Comparison of ENCODE assay signal across 19 cellular contexts in genomic region chr7:83793558-83793957, GRCh38.
DNase-seq lines count a peak whose midpoint lies in the region; ATAC-seq, FAIRE-seq and TF ChIP-seq lines count a peak whose summit lies in the region.
"Had no signal": no experiment of that assay in that cellular context is flagged by ENCODE, and none has a peak within 500 bp of the region (broad histone marks: within the 10 kb centered on the region; RNA-seq: fewer than 3 reads in every experiment).

No MANE protein-coding gene starts in this region.

- no peaks in the 10 kb centered on the region for H3K79me1 ChIP-seq in H1 (ENCODE audit: low read depth, low read length)

- ATAC-seq in HepG2, result no peak
- ATAC-seq in right lobe of liver, result no peak
- ATAC-seq in GM21723 (IDR thresholded peaks at IDR 0.05; ENCODE audit: unreplicated experiment), result no peak
- ATAC-seq in HG03442 (IDR thresholded peaks at IDR 0.05; ENCODE audit: unreplicated experiment), result no peak

- H3K79me2 ChIP-seq in HepG2 (ENCODE audit: insufficient read depth, low read length), result no peaks in the 10 kb centered on the region
- H3K79me2 ChIP-seq in OCI-LY3 (ENCODE audit: low read length), result no peaks in the 10 kb centered on the region
- H3K79me2 ChIP-seq in H1 (ENCODE audit: control insufficient read depth in 1 of 2, insufficient read depth in 2 of 2, low read length in 2 of 2), result no peaks in the 10 kb centered on the region

- CTCF ChIA-PET in HepG2 (lab: Yijun Ruan, JAX; ENCODE audit: low intra/inter-chr PET ratio, low total read pairs) (no interaction called here), H1 (lab: Charles Lee; ENCODE audit: partially characterized antibody) (no interaction called here)

- H2BK20ac ChIP-seq in H1 (ENCODE audit: low read length), result no peak overlapping the region

- TF ChIP-seq RAD21 in HepG2 (CRISPR knock-in tag; IDR thresholded peaks at IDR 0.05), result no peak
- no peak for TF ChIP-seq RAD21 in H1 (IDR thresholded peaks at IDR 0.05 in 1 of 2, conservative IDR thresholded peaks at IDR 0.05 in 1 of 2; ENCODE audit: low read depth in 2 of 2, low read length in 2 of 2)

- WGBS in HepG2 (ENCODE audit: low lambda C conversion rate), result 4% methylated on average over 3 of the region's 3 CpGs
- 32% methylated on average over 3 of the region's 3 CpGs for WGBS in right lobe of liver (ENCODE audit: insufficient coverage, low coverage, low lambda C conversion rate, missing lambda C conversion rate)
- WGBS in H1 (ENCODE audit: extremely low coverage in 1 of 2, insufficient coverage in 1 of 2, insufficient read length in 1 of 2, insufficient replicate concordance in 2 of 2, low coverage in 1 of 2, low lambda C conversion rate in 2 of 2, missing lambda C conversion rate in 1 of 2), 2 experiments, result 85% methylated on average over 3 of the region's 3 CpGs; no CpG with 5 or more reads in 1 of the 2 experiments

- H3K9me3 ChIP-seq in HepG2 (ENCODE audit: low read length), result no peaks in the 10 kb centered on the region
- no peaks in the 10 kb centered on the region for H3K9me3 ChIP-seq in right lobe of liver
- H3K9me3 ChIP-seq in OCI-LY3 (ENCODE audit: insufficient read depth, low read length), result no peaks in the 10 kb centered on the region
- H3K9me3 ChIP-seq in H1 (ENCODE audit: insufficient read depth in 2 of 2, low read depth in 1 of 2, low read length in 1 of 2), result no peaks in the 10 kb centered on the region
- H3K9me3 ChIP-seq: BLaER1 had no signal

- no TSS peak for BruUV-seq in HepG2 (replicated peaks; lab: Mats Ljungman, UMichigan)

- H3K36me3 ChIP-seq in HepG2 (replicated peaks in 1 of 2; ENCODE audit: control insufficient read depth in 1 of 2, insufficient read depth in 2 of 2, low read length in 2 of 2) (no peaks in the 10 kb centered on the region), right lobe of liver (no peaks in the 10 kb centered on the region), OCI-LY3 (replicated peaks; ENCODE audit: low read depth, low read length) (no peaks in the 10 kb centered on the region), H1 (ENCODE audit: control insufficient read depth in 2 of 4, insufficient read depth in 4 of 4, low read length in 3 of 4) (no peaks in the 10 kb centered on the region)
- H3K36me3 ChIP-seq: BLaER1 had no signal

- no peak overlapping the region for H2BK5ac ChIP-seq in H1 (ENCODE audit: low read depth, low read length)

- H3K4ac ChIP-seq in H1 (replicated peaks; ENCODE audit: insufficient read length, low read depth, low read length), result no peak overlapping the region

- H4K91ac ChIP-seq in H1 (replicated peaks; ENCODE audit: insufficient read length, low read length), result no peak overlapping the region

- TF ChIP-seq EP300 in HepG2 (IDR thresholded peaks at IDR 0.05; ENCODE audit: low read depth in 2 of 2, low read length in 2 of 2), result no peak
- no peak for TF ChIP-seq EP300 in HepG2 (CRISPR knock-in tag; IDR thresholded peaks at IDR 0.05; ENCODE audit: borderline replicate concordance)
- no peak for TF ChIP-seq EP300 in H1 (IDR thresholded peaks at IDR 0.05; ENCODE audit: borderline replicate concordance in 1 of 2, low read depth in 2 of 2, low read length in 2 of 2)

- H3K27ac ChIP-seq in HepG2 (ENCODE audit: extremely low read length, insufficient read depth, low read length) (no peak overlapping the region), right lobe of liver (no peak overlapping the region), OCI-LY3 (ENCODE audit: low read length) (no peak overlapping the region), H1 (ENCODE audit: low read depth, low read length) (no peak overlapping the region)
- H3K27ac ChIP-seq: 22Rv1, BLaER1, KMS-11 had no signal

- in situ Hi-C loops in HepG2 (cut with HindIII; ENCODE audit: extremely low pct_ligation_motif_present, low pct_unique_long_range_greater_than_20kb), result no loop called here

- no peak overlapping the region for H4K5ac ChIP-seq in H1 (ENCODE audit: insufficient read length, low read depth, low read length)

- no peak overlapping the region for H2BK120ac ChIP-seq in H1 (replicated peaks; ENCODE audit: low read depth, low read length)

- H3K4me3 Mint-ChIP-seq in activated CD4-positive, alpha-beta T cell treated with anti-CD3 and anti-CD28 coated beads, Interleukin-2, amount 10 ng/mL, durations not matched to agents 24 days and 14 days, result no peak overlapping the region
- H3K4me3 Mint-ChIP-seq: CD14-positive monocyte; CD4-positive, alpha-beta memory T cell; H9 had no signal

- H3K9me3 Mint-ChIP-seq in activated CD4-positive, alpha-beta T cell treated with anti-CD3 and anti-CD28 coated beads, Interleukin-2, amount 10 ng/mL, durations not matched to agents 24 days and 14 days, result no peaks in the 10 kb centered on the region
- H3K9me3 Mint-ChIP-seq: H9 had no signal

- no peak overlapping the region for H4K8ac ChIP-seq in H1 (ENCODE audit: extremely low read depth, insufficient read depth, low read length)

- no peak overlapping the region for H2AK5ac ChIP-seq in H1 (ENCODE audit: low read depth, low read length)

- H3K18ac ChIP-seq in H1 (ENCODE audit: extremely low read depth, low read length), result no peak overlapping the region

- FAIRE-seq in HepG2 (lab: Jason Lieb, UNC) (no peak), H1 (lab: Jason Lieb, UNC) (no peak)
- FAIRE-seq: GM12892, GM18507 had no signal

- no peaks in the 10 kb centered on the region for H3K27me3 Mint-ChIP-seq in activated CD4-positive, alpha-beta T cell treated with anti-CD3 and anti-CD28 coated beads, Interleukin-2, amount 10 ng/mL, durations not matched to agents 24 days and 14 days
- H3K27me3 Mint-ChIP-seq: CD4-positive, alpha-beta memory T cell had no signal

- H3K23ac ChIP-seq in H1 (ENCODE audit: insufficient read length), result no peak overlapping the region

- TF ChIP-seq POLR2A in HepG2 (IDR thresholded peaks at IDR 0.05; ENCODE audit: insufficient read depth in 1 of 2, low read depth in 2 of 2, low read length in 2 of 2) (no peak), right lobe of liver (IDR thresholded peaks at IDR 0.05) (no peak), H1 (IDR thresholded peaks at IDR 0.05; ENCODE audit: control extremely low read depth in 1 of 2, low read depth in 2 of 2, low read length in 2 of 2) (no peak)

- DNase-seq in HepG2 (ENCODE audit: low spot score) (no peak), right lobe of liver (no peak), H1 (ENCODE audit: low read depth in 1 of 2, low spot score in 2 of 2) (no peak)
- no peak for DNase-seq in activated CD4-positive, alpha-beta T cell treated with anti-CD3 and anti-CD28 coated beads, Interleukin-2, amount 10 ng/mL, durations not matched to agents 24 days and 14 days
- DNase-seq: CD4-positive, alpha-beta memory T cell; DMS153; DMS79; GDM1; GOT3; H9 had no signal

- no peak overlapping the region for H2BK12ac ChIP-seq in H1 (ENCODE audit: low read depth, low read length)

- no peak overlapping the region for H3K4me3 ChIP-seq in HepG2 (replicated peaks in 1 of 3; ENCODE audit: insufficient read depth in 1 of 3, low read depth in 2 of 3, low read length in 3 of 3)
- no peak overlapping the region for H3K4me3 ChIP-seq in right lobe of liver
- 0 out of 2 replicates have a peak overlapping the region, but pooled peaks have one; percentile 5 for H3K4me3 ChIP-seq in OCI-LY3 (ENCODE audit: low read length)
- H3K4me3 ChIP-seq in H1 (ENCODE audit: extremely low read depth in 1 of 4, insufficient read depth in 2 of 4, low read depth in 3 of 4, low read length in 4 of 4), result no peak overlapping the region
- H3K4me3 ChIP-seq: BLaER1 had no signal

- no peak for TF ChIP-seq CTCF in HepG2 (CRISPR knock-in tag; IDR thresholded peaks at IDR 0.05)
- TF ChIP-seq CTCF in right lobe of liver (IDR thresholded peaks at IDR 0.05), result no peak
- TF ChIP-seq CTCF in OCI-LY3 (IDR thresholded peaks at IDR 0.05; ENCODE audit: low read depth, low read length), result no peak
- no peak for TF ChIP-seq CTCF in H1 (IDR thresholded peaks at IDR 0.05; ENCODE audit: control extremely low read depth in 1 of 3, insufficient read depth in 1 of 3, low read depth in 1 of 3, low read length in 3 of 3)

- no peak overlapping the region for H3K27ac Mint-ChIP-seq in activated CD4-positive, alpha-beta T cell treated with anti-CD3 and anti-CD28 coated beads, Interleukin-2, amount 10 ng/mL, durations not matched to agents 24 days and 14 days
- H3K27ac Mint-ChIP-seq: CD14-positive monocyte; CD4-positive, alpha-beta memory T cell; H9 had no signal

- no peak overlapping the region for H3K9ac ChIP-seq in HepG2 (ENCODE audit: insufficient read depth, low read depth, low read length)
- H3K9ac ChIP-seq in OCI-LY3 (ENCODE audit: low read length), result no peak overlapping the region
- no peak overlapping the region for H3K9ac ChIP-seq in H1 (replicated peaks in 1 of 4; ENCODE audit: extremely low read depth in 1 of 4, low read depth in 3 of 4, low read length in 3 of 4)
- H3K9ac ChIP-seq: BLaER1, KMS-11 had no signal

- H3K4me2 ChIP-seq in HepG2 (ENCODE audit: low read depth, low read length), result no peak overlapping the region
- peak overlapping the region; percentile 37 for H3K4me2 ChIP-seq in OCI-LY3 (ENCODE audit: low read length)
- no peak overlapping the region for H3K4me2 ChIP-seq in H1 (ENCODE audit: insufficient read depth in 1 of 2, low read depth in 2 of 2, low read length in 2 of 2)
- H3K4me2 ChIP-seq: BLaER1, KMS-11 had no signal

- no peaks in the 10 kb centered on the region for H3K23me2 ChIP-seq in H1 (ENCODE audit: low read depth, low read length)

- no peak overlapping the region for H2BK15ac ChIP-seq in H1 (ENCODE audit: low read length)

- H3K27me3 ChIP-seq in HepG2 (ENCODE audit: control insufficient read depth in 1 of 2, insufficient read depth in 2 of 2, low read length in 2 of 2) (no peaks in the 10 kb centered on the region), right lobe of liver (no peaks in the 10 kb centered on the region), OCI-LY3 (ENCODE audit: low read depth, low read length) (no peaks in the 10 kb centered on the region), H1 (replicated peaks in 1 of 4; ENCODE audit: control insufficient read depth in 3 of 4, extremely low read depth in 1 of 4, insufficient read depth in 3 of 4, low read length in 3 of 4) (no peaks in the 10 kb centered on the region)
- H3K27me3 ChIP-seq: BLaER1 had no signal

- H4K20me1 ChIP-seq in HepG2 (ENCODE audit: insufficient read depth, low read length), result no peaks in the 10 kb centered on the region
- no peaks in the 10 kb centered on the region for H4K20me1 ChIP-seq in OCI-LY3 (ENCODE audit: insufficient read depth, low read length)
- no peaks in the 10 kb centered on the region for H4K20me1 ChIP-seq in H1 (replicated peaks in 1 of 2; ENCODE audit: control insufficient read depth in 1 of 2, insufficient read depth in 2 of 2, low read length in 2 of 2)
- H4K20me1 ChIP-seq: BLaER1 had no signal

- no peaks in the 10 kb centered on the region for H3K4me1 Mint-ChIP-seq in activated CD4-positive, alpha-beta T cell treated with anti-CD3 and anti-CD28 coated beads, Interleukin-2, amount 10 ng/mL, durations not matched to agents 24 days and 14 days
- H3K4me1 Mint-ChIP-seq: CD14-positive monocyte; CD4-positive, alpha-beta memory T cell; H9 had no signal

- H3K14ac ChIP-seq in H1 (ENCODE audit: insufficient read length), result no peak overlapping the region

- POLR2A ChIA-PET in HepG2 (lab: Yijun Ruan, JAX) (no interaction called here), H1 (lab: Charles Lee; ENCODE audit: partially characterized antibody) (no interaction called here)

- H3K4me1 ChIP-seq in HepG2 (ENCODE audit: insufficient read depth, low read length) (no peaks in the 10 kb centered on the region), right lobe of liver (no peaks in the 10 kb centered on the region), OCI-LY3 (ENCODE audit: low read length) (peaks cover 57% of the 10 kb centered on the region), H1 (replicated peaks in 1 of 4; ENCODE audit: control insufficient read depth in 3 of 4, insufficient read depth in 4 of 4, low read length in 3 of 4) (no peaks in the 10 kb centered on the region)
- H3K4me1 ChIP-seq: BLaER1 had no signal

- H2AFZ ChIP-seq in HepG2 (ENCODE audit: low read length) (no peak overlapping the region), OCI-LY3 (ENCODE audit: low read depth, low read length) (peak overlapping the region; percentile 51), H1 (ENCODE audit: low read length) (0 out of 2 replicates have a peak overlapping the region, but pooled peaks have one; percentile 71)

- intact Hi-C loops in HepG2 (cut with micrococcal nuclease; ENCODE audit: unreplicated experiment), result no loop called here
- intact Hi-C loops in right lobe of liver (cut with DNase I), result no loop called here
- intact Hi-C loops in activated CD4-positive, alpha-beta T cell treated with anti-CD3 and anti-CD28 coated beads, Interleukin-2, amount 10 ng/mL, durations not matched to agents 24 days and 14 days (cut with micrococcal nuclease), result no loop called here

- no peaks in the 10 kb centered on the region for H3K36me3 Mint-ChIP-seq in activated CD4-positive, alpha-beta T cell treated with anti-CD3 and anti-CD28 coated beads, Interleukin-2, amount 10 ng/mL, durations not matched to agents 24 days and 14 days (ENCODE audit: low read depth)
- H3K36me3 Mint-ChIP-seq: CD14-positive monocyte; CD4-positive, alpha-beta memory T cell had no signal

- no peak overlapping the region for H3K56ac ChIP-seq in H1 (replicated peaks; ENCODE audit: insufficient read length, low read depth, low read length)

Comparison
In these comparisons a context has a peak if more than half of its experiments do, and no peak if none do; other contexts are left out.
1. Of the 41 proteins assayed by ChIP-seq in both HepG2 and H1: peak only in HepG2: MAFK; only in H1: none; in both: none; in neither: 40.